ENCODE assay signal across 20 cellular contexts in the genomic region with DNA sequence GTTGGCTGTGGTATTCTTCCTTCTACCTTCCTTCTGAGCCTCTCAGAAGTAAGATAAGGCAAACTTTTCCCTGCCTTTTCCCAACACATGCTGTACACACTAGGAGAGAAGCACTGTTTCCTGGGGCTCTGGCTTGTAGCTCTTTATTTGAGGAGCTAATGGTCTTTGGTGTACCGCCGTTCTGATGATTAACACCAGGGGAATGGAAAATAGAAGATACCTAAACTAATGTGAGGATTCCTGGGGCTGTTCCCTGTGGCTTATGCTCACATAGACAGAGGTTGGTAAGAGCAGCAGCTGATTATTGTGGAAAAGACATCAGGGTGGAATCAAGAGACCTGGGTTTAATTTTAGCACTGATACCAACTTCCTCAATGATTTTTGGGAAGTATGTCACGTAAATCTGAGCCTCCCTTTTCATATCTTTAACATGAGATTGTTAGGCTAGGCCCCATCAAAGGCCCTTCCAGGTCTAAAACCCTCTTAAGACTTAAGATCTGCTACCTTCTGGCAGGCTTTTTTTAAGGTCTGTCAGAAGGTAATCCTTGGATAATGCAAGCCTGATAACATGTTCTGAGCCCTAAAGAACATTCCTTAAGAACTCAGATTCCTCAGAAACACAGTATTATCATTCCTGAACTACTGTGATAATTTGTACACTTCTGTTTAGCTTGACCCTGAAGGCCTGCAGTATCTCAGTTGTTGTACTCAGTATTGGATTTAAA. TPM values are rescaled to one million over a fixed set of nuclear protein-coding genes. Genes with fewer than 3 reads are reported as not detected.
DNase-seq lines count a peak whose midpoint lies in the region; ATAC-seq and TF ChIP-seq lines count a peak whose summit lies in the region.
"Had no signal": no experiment of that assay in that cellular context is flagged by ENCODE, and none has a peak within 500 bp of the region (broad histone marks: within the 10 kb centered on the region; RNA-seq: fewer than 3 reads in every experiment).

No MANE protein-coding gene starts in this region.

- H3K4me1 ChIP-seq in Caco-2, result peaks cover 41% of the 10 kb centered on the region
- peaks cover 23% of the 10 kb centered on the region for H3K4me1 ChIP-seq in mesodermal cell (ENCODE audit: control insufficient read depth, insufficient read depth, low read length, poor library complexity, severe bottlenecking)

- no peaks in the 10 kb centered on the region for H3K9me3 Mint-ChIP-seq in Caco-2 (ENCODE audit: unreplicated experiment)
- no peaks in the 10 kb centered on the region for H3K9me3 Mint-ChIP-seq in natural killer cell
- H3K9me3 Mint-ChIP-seq: CD4-positive, CD25-positive, alpha-beta regulatory T cell had no signal

- H3K4me3 Mint-ChIP-seq in Caco-2 (ENCODE audit: unreplicated experiment) (no peak overlapping the region), natural killer cell (no peak overlapping the region)
- H3K4me3 Mint-ChIP-seq: B cell; CD4-positive, CD25-positive, alpha-beta regulatory T cell had no signal

- H3K27me3 ChIP-seq in Caco-2 (replicated peaks; ENCODE audit: control insufficient read depth, insufficient read depth, low read length), result no peaks in the 10 kb centered on the region

- intact Hi-C loops in Caco-2 (cut with micrococcal nuclease; ENCODE audit: unreplicated experiment), result loop anchor here (1.0 to 2.0 kb wide), 2 partner anchors 29 to 74 kb away; a partner anchor contains a TSS
- intact Hi-C loops in natural killer cell (cut with micrococcal nuclease), result no loop called here

- H3K4me3 ChIP-seq in Caco-2 (ENCODE audit: low read depth, low read length) (no peak overlapping the region), mesodermal cell (ENCODE audit: extremely low read depth, insufficient read depth, low read length, poor library complexity, severe bottlenecking) (no peak overlapping the region)
- H3K4me3 ChIP-seq: GM12878 had no signal

- no peaks in the 10 kb centered on the region for H3K9me3 ChIP-seq in Caco-2
- H3K9me3 ChIP-seq in mesodermal cell (ENCODE audit: control insufficient read depth, low read length), result no peaks in the 10 kb centered on the region

- peaks cover 13% of the 10 kb centered on the region for H3K4me1 Mint-ChIP-seq in Caco-2 (ENCODE audit: low read depth, unreplicated experiment)
- no peaks in the 10 kb centered on the region for H3K4me1 Mint-ChIP-seq in natural killer cell
- H3K4me1 Mint-ChIP-seq: B cell; CD4-positive, CD25-positive, alpha-beta regulatory T cell had no signal

- BruUV-seq in Caco-2 (replicated peaks; lab: Mats Ljungman, UMichigan), result no TSS peak

- ATAC-seq in natural killer cell, result no peak
- ATAC-seq: GM12878, PC-3 had no signal

- H3K36me3 Mint-ChIP-seq in Caco-2 (ENCODE audit: insufficient read depth, unreplicated experiment) (peaks cover 27% of the 10 kb centered on the region), natural killer cell (no peaks in the 10 kb centered on the region)

- H3K27ac Mint-ChIP-seq in Caco-2 (ENCODE audit: unreplicated experiment) (peak overlapping the region; percentile 48), natural killer cell (no peak overlapping the region)
- H3K27ac Mint-ChIP-seq: B cell; CD4-positive, CD25-positive, alpha-beta regulatory T cell had no signal

- POLR2A ChIA-PET in Caco-2 (lab: Charles Lee), result interaction anchor here (0.8 to 1.1 kb wide), 3 partner anchors 26 to 141 kb away, joined by 3 to 6 read pairs (median 3); a partner anchor contains a TSS

- H3K36me3 ChIP-seq in Caco-2 (ENCODE audit: control insufficient read depth, insufficient read depth, low read length), result no peaks in the 10 kb centered on the region; the same call in 1 of the 2 replicates
- no peaks in the 10 kb centered on the region for H3K36me3 ChIP-seq in mesodermal cell (ENCODE audit: control insufficient read depth, insufficient read depth, low read length)

- no peak for TF ChIP-seq CTCF in Caco-2 (IDR thresholded peaks at IDR 0.05; ENCODE audit: insufficient read depth in 1 of 2, low read depth in 1 of 2, low read length in 1 of 2, severe bottlenecking in 1 of 2, unreplicated experiment in 1 of 2)
- TF ChIP-seq CTCF in natural killer cell (IDR thresholded peaks at IDR 0.05), result no peak

- WGBS in mesodermal cell (ENCODE audit: insufficient coverage in 2 of 2), 2 experiments, result 90% methylated on average over 3 of the region's 3 CpGs; no CpG with 5 or more reads in 1 of the 2 experiments

- DNase-seq in Caco-2, result peak in 1 of 2 experiments; percentile 51
- peak; percentile 10 for DNase-seq in LHCN-M2 (ENCODE audit: low read depth)
- peak; percentile 66 for DNase-seq in astrocyte of the hippocampus (ENCODE audit: low read depth, low spot score)
- DNase-seq in superior temporal gyrus (ENCODE audit: extremely low spot score), result no peak
- DNase-seq in activated T-cell treated with anti-CD3 and anti-CD28 coated beads for 4 hours, result no peak
- DNase-seq in natural killer cell, result no peak
- DNase-seq in NCI-H146 treated with DMSO at 0.1 percent for 48 hours (lab: John Stamatoyannopoulos, UW; ENCODE audit: unreplicated experiment), result no peak
- DNase-seq: CD4-positive, CD25-positive, alpha-beta regulatory T cell; DMS79; NCI-H1092; NCI-H1694; NCI-H2107; NCI-H226; NCI-H526 treated with DMSO at 0.1 percent for 48 hours; PC-3 had no signal

- peak overlapping the region; percentile 86 for H3K27ac ChIP-seq in mesodermal cell (ENCODE audit: low read depth, low read length, severe bottlenecking)
- H3K27ac ChIP-seq: 22Rv1, RWPE1 had no signal

- H3K27me3 Mint-ChIP-seq in Caco-2 (ENCODE audit: insufficient read depth, unreplicated experiment) (no peaks in the 10 kb centered on the region), natural killer cell (ENCODE audit: low read depth in 2 of 2) (no peaks in the 10 kb centered on the region)
- H3K27me3 Mint-ChIP-seq: B cell; CD4-positive, CD25-positive, alpha-beta regulatory T cell had no signal

- CTCF ChIA-PET in Caco-2 (lab: Charles Lee), result interaction anchor here (0.5 to 1.1 kb wide), 6 partner anchors 15 to 140 kb away, joined by 3 to 7 read pairs (median 3); no protein-coding TSS in a partner anchor

RNA-seq across cellular contexts. Expression of a gene that starts 24.8 kb away (rescaled TPM):
- total RNA-seq in Caco-2 (2022) (57.6 and 60.7 TPM in 2 replicates), LHCN-M2 (2014; rRNA removed) (15.6 and 19.5 TPM in 2 replicates), natural killer cell (10 to 100 TPM; 41.3 to 47.0 (median 41.7) TPM)
- polyA plus RNA-seq in LHCN-M2 (2012), result 9.4 TPM
- polyA plus RNA-seq in mesodermal cell (2013, experiment 1 of 2), result 20.8 TPM
- polyA plus RNA-seq in mesodermal cell (2013, experiment 2 of 2), result 18.5 TPM

RNA-seq across cellular contexts. Expression of a gene that starts 38.5 kb away (rescaled TPM):
- total RNA-seq in Caco-2 (2022), result 14.1 and 17.3 TPM in 2 replicates
- 14.1 and 16.9 TPM in 2 replicates for total RNA-seq in LHCN-M2 (2014; rRNA removed)
- polyA plus RNA-seq in LHCN-M2 (2012), result 9.8 TPM
- polyA plus RNA-seq in mesodermal cell (2013, experiment 1 of 2), result 25.7 TPM
- polyA plus RNA-seq in mesodermal cell (2013, experiment 2 of 2), result 19.1 TPM
- total RNA-seq in natural killer cell, result 1 to 10 TPM; 1.2 to 3.4 (median 2.0) TPM

Comparison
In these comparisons a context has a peak if more than half of its experiments do, and no peak if none do; other contexts are left out.
1. DNase-seq: peak in LHCN-M2 (single experiment) and astrocyte of the hippocampus (single experiment); none in superior temporal gyrus (single experiment), activated T-cell treated with anti-CD3 and anti-CD28 coated beads for 4 hours (single experiment), natural killer cell (single experiment) and NCI-H146 treated with DMSO at 0.1 percent for 48 hours (single experiment).